10 cellular contexts compared by ENCODE assay signal in the genomic region with DNA sequence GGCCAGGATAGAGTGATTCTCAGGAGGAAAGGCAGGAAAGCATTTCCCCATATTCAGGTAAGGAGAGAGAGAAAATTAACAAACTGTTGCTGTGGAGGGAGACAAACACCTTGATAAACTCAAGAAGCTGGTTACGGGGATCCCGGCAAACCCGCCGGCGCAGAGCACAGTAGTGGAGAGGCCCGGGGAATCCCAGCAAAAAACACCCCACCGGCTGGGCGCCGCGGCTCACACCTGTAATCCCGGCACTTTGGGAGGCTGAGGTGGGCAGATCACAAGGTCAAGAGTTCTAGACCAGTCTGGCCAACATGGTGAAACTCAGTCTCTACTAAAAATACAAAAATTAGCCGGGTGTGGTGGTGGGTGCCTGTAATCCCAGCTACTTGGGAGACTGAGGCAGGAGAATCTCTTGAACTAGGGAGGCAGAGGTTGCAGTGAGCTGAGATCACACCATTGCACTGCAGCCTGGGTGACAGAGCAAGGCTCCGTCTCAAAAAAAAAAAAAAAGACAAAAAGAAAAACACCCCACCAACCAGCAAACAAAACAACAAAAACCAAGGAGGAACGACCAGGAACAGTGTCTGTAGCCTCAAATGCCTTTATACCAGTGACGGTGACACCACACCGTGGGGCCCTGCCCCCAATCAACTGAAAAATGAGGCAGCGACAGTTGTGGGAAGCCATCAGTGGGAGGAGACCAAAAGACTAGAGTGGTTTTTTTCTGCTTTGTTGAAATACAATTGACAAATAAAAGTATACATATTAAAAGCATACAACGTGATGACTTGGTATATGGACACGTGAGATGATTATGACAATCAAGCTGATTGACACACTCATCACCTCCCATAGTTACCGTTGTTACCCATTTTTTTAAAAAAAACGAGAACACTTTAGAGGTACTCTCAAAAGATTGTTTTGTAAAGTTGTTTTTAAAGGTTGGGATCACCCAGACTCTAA. TPM values are rescaled to one million over a fixed set of nuclear protein-coding genes. Genes with fewer than 3 reads are reported as not detected.
A peak's percentile ranks its signal among the peaks of the same experiment; 100 is the strongest.
DNase-seq lines count a peak whose midpoint lies in the region; ATAC-seq and TF ChIP-seq lines count a peak whose summit lies in the region.
"Had no signal": no experiment of that assay in that cellular context is flagged by ENCODE, and none has a peak within 500 bp of the region (broad histone marks: within the 10 kb centered on the region; RNA-seq: fewer than 3 reads in every experiment).

No MANE protein-coding gene starts in this region.

- H3K4me3 ChIP-seq in CD8-positive, alpha-beta memory T cell (ENCODE audit: low read length), result no peak overlapping the region
- H3K4me3 ChIP-seq in PC-9 (no peak overlapping the region), neuron (ENCODE audit: low read length) (no peak overlapping the region)
- H3K4me3 ChIP-seq: upper lobe of left lung had no signal

- no TSS peak for BruUV-seq in PC-9 (replicated peaks; lab: Mats Ljungman, UMichigan)

- no peaks in the 10 kb centered on the region for H3K79me2 ChIP-seq in PC-9 (ENCODE audit: low read depth)

- H3K27ac ChIP-seq in CD8-positive, alpha-beta memory T cell (ENCODE audit: low read depth, low read length), result peak overlapping the region; percentile 51
- H3K27ac ChIP-seq in PC-9, result no peak overlapping the region
- H3K27ac ChIP-seq: upper lobe of left lung had no signal

- H3K9me3 ChIP-seq in CD8-positive, alpha-beta memory T cell (ENCODE audit: low read length), result peaks cover 10% of the 10 kb centered on the region
- H3K9me3 ChIP-seq in PC-9 (ENCODE audit: insufficient read depth, low read depth) (no peaks in the 10 kb centered on the region), neuron (ENCODE audit: low read length) (peaks cover 1% of the 10 kb centered on the region)
- H3K9me3 ChIP-seq: upper lobe of left lung had no signal

- ATAC-seq in left lobe of liver, result no peak
- ATAC-seq in HG03280 (IDR thresholded peaks at IDR 0.05; ENCODE audit: unreplicated experiment), result no peak

- peak overlapping the region; percentile 19 to 75 (median 56) for H3K4me3 Mint-ChIP-seq in CD8-positive, alpha-beta memory T cell
- no peak overlapping the region for H3K4me3 Mint-ChIP-seq in activated T-helper 2 cell treated with anti-CD3 and anti-CD28 coated beads, Interferon-gamma antibody, Interleukin-2, Interleukin-4, amounts not matched to agents 10 μg/mL and 5 μg/mL and 100 μg/mL, durations not matched to agents 14 hours and 24 hours and 36 hours (ENCODE audit: low read depth)

- H2AFZ ChIP-seq in PC-9, result no peak overlapping the region
- peak overlapping the region; percentile 21 for H2AFZ ChIP-seq in neuron (ENCODE audit: low read depth, low read length)

- intact Hi-C loops in PC-9 (cut with micrococcal nuclease; ENCODE audit: unreplicated experiment), result loop anchor here (1.0 to 5.0 kb wide), 3 partner anchors 40 to 744 kb away; a partner anchor contains a TSS
- intact Hi-C loops in activated T-helper 2 cell treated with anti-CD3 and anti-CD28 coated beads, Interferon-gamma antibody, Interleukin-2, Interleukin-4, amounts not matched to agents 10 μg/mL and 5 μg/mL and 100 μg/mL, durations not matched to agents 14 hours and 24 hours and 36 hours (cut with micrococcal nuclease), result loop anchor here (1.0 to 5.0 kb wide), 5 partner anchors 35 to 250 kb away; a partner anchor contains a TSS

- CTCF ChIA-PET in CD8-positive, alpha-beta memory T cell (lab: Charles Lee), result interaction anchor here (0.8 to 1.7 kb wide), 5 partner anchors 43 to 245 kb away, joined by 3 to 6 read pairs (median 4); a partner anchor contains a TSS
- CTCF ChIA-PET in PC-9 (lab: Charles Lee), result interaction anchor here (0.5 to 1.2 kb wide), 5 partner anchors 10 to 744 kb away, joined by 3 to 26 read pairs (median 6); no protein-coding TSS in a partner anchor

- POLR2A ChIA-PET in CD8-positive, alpha-beta memory T cell (lab: Charles Lee), result no interaction called here
- POLR2A ChIA-PET in PC-9 (lab: Charles Lee; ENCODE audit: unreplicated experiment), result no interaction called here

- H3K9me3 Mint-ChIP-seq in CD8-positive, alpha-beta memory T cell, result peaks cover 0 to 8% (median 3%) of the 10 kb centered on the region in 5 donors
- peaks cover 4% of the 10 kb centered on the region for H3K9me3 Mint-ChIP-seq in activated T-helper 2 cell treated with anti-CD3 and anti-CD28 coated beads, Interferon-gamma antibody, Interleukin-2, Interleukin-4, amounts not matched to agents 10 μg/mL and 5 μg/mL and 100 μg/mL, durations not matched to agents 14 hours and 24 hours and 36 hours

- H3K9me2 ChIP-seq in PC-9 (ENCODE audit: insufficient read depth), result no peaks in the 10 kb centered on the region

- H3K4me1 ChIP-seq in CD8-positive, alpha-beta memory T cell (ENCODE audit: insufficient read depth, low read length), result peaks cover 13% of the 10 kb centered on the region
- H3K4me1 ChIP-seq in PC-9 (replicated peaks; ENCODE audit: insufficient read depth), result no peaks in the 10 kb centered on the region; the same call in 1 of the 2 replicates
- peaks cover 6% of the 10 kb centered on the region for H3K4me1 ChIP-seq in neuron (ENCODE audit: insufficient read depth, low read length)

- H3K4me2 ChIP-seq in PC-9, result peak overlapping the region; percentile 38; the same call in 1 of the 2 replicates

- no peaks in the 10 kb centered on the region for H4K20me1 ChIP-seq in PC-9 (ENCODE audit: insufficient read depth)

- peak overlapping the region in 7 of 8 donors; percentile 76 to 93 (median 83) for H3K27ac Mint-ChIP-seq in CD8-positive, alpha-beta memory T cell
- H3K27ac Mint-ChIP-seq in activated T-helper 2 cell treated with anti-CD3 and anti-CD28 coated beads, Interferon-gamma antibody, Interleukin-2, Interleukin-4, amounts not matched to agents 10 μg/mL and 5 μg/mL and 100 μg/mL, durations not matched to agents 14 hours and 24 hours and 36 hours, result peak overlapping the region; percentile 74

- peaks cover 27 to 37% (median 33%) of the 10 kb centered on the region in 3 donors for H3K4me1 Mint-ChIP-seq in CD8-positive, alpha-beta memory T cell
- peaks cover 27% of the 10 kb centered on the region for H3K4me1 Mint-ChIP-seq in activated T-helper 2 cell treated with anti-CD3 and anti-CD28 coated beads, Interferon-gamma antibody, Interleukin-2, Interleukin-4, amounts not matched to agents 10 μg/mL and 5 μg/mL and 100 μg/mL, durations not matched to agents 14 hours and 24 hours and 36 hours (ENCODE audit: low read depth)

- H3F3A ChIP-seq in PC-9 (ENCODE audit: insufficient read depth, low read depth), result no peaks in the 10 kb centered on the region; the same call in 1 of the 2 replicates

- H3K36me3 ChIP-seq in CD8-positive, alpha-beta memory T cell (ENCODE audit: insufficient read depth, low read length), result no peaks in the 10 kb centered on the region
- H3K36me3 ChIP-seq in PC-9 (ENCODE audit: low read depth), result no peaks in the 10 kb centered on the region
- no peaks in the 10 kb centered on the region for H3K36me3 ChIP-seq in neuron (ENCODE audit: insufficient read depth, low read length)
- H3K36me3 ChIP-seq: upper lobe of left lung had no signal

- no peaks in the 10 kb centered on the region for H3K27me3 ChIP-seq in CD8-positive, alpha-beta memory T cell (ENCODE audit: insufficient read depth, low read length, poor library complexity, severe bottlenecking)
- H3K27me3 ChIP-seq in PC-9 (ENCODE audit: insufficient read depth, low read depth) (no peaks in the 10 kb centered on the region), neuron (ENCODE audit: insufficient read depth, low read length) (peaks cover 9% of the 10 kb centered on the region)
- H3K27me3 ChIP-seq: upper lobe of left lung had no signal

- no peak for TF ChIP-seq CTCF in PC-9 (conservative IDR thresholded peaks at IDR 0.05)

- peaks cover 0 to 10% (median 0%) of the 10 kb centered on the region in 3 donors for H3K36me3 Mint-ChIP-seq in CD8-positive, alpha-beta memory T cell
- no peaks in the 10 kb centered on the region for H3K36me3 Mint-ChIP-seq in activated T-helper 2 cell treated with anti-CD3 and anti-CD28 coated beads, Interferon-gamma antibody, Interleukin-2, Interleukin-4, amounts not matched to agents 10 μg/mL and 5 μg/mL and 100 μg/mL, durations not matched to agents 14 hours and 24 hours and 36 hours (ENCODE audit: low read depth)

- DNase-seq in CD8-positive, alpha-beta memory T cell, result peak; percentile 7 to 71 (median 52)
- DNase-seq in PC-9, result no peak
- DNase-seq in activated T-helper 2 cell treated with anti-CD3 and anti-CD28 coated beads, Interferon-gamma antibody, Interleukin-2, Interleukin-4, amounts not matched to agents 10 μg/mL and 5 μg/mL and 100 μg/mL, durations not matched to agents 14 hours and 24 hours and 36 hours (ENCODE audit: low spot score), result peak; percentile 61
- no peak for DNase-seq in left lobe of liver (ENCODE audit: low spot score)
- DNase-seq in NCI-H2029 treated with DMSO at 0.1 percent for 48 hours (lab: John Stamatoyannopoulos, UW), result no peak
- DNase-seq in GM19240 (ENCODE audit: insufficient read length, low spot score), result no peak
- DNase-seq: T1000 had no signal

- no peaks in the 10 kb centered on the region for H3K27me3 Mint-ChIP-seq in CD8-positive, alpha-beta memory T cell
- H3K27me3 Mint-ChIP-seq in activated T-helper 2 cell treated with anti-CD3 and anti-CD28 coated beads, Interferon-gamma antibody, Interleukin-2, Interleukin-4, amounts not matched to agents 10 μg/mL and 5 μg/mL and 100 μg/mL, durations not matched to agents 14 hours and 24 hours and 36 hours (ENCODE audit: low read depth), result no peaks in the 10 kb centered on the region

RNA-seq across cellular contexts. Expression of a gene that starts 40.2 kb away (rescaled TPM):
- 10 to 100 TPM; 72.8 to 73.8 TPM for total RNA-seq in CD8-positive, alpha-beta memory T cell
- 148 TPM for polyA plus RNA-seq in CD8-positive, alpha-beta memory T cell
- 87.9 and 96.7 TPM in 2 replicates for total RNA-seq in PC-9 (2021)
- total RNA-seq in activated T-helper 2 cell treated with anti-CD3 and anti-CD28 coated beads, Interferon-gamma antibody, Interleukin-2, Interleukin-4, amounts not matched to agents 10 μg/mL and 5 μg/mL and 100 μg/mL, durations not matched to agents 14 hours and 24 hours and 36 hours, result 139 and 141 TPM in 2 replicates
- total RNA-seq in left lobe of liver, result 292 TPM

RNA-seq across cellular contexts. Expression of a gene that starts 58.6 kb away (rescaled TPM):
- 1 to 10 TPM; 6.9 to 8.8 TPM for total RNA-seq in CD8-positive, alpha-beta memory T cell
- 10.1 TPM for polyA plus RNA-seq in CD8-positive, alpha-beta memory T cell
- total RNA-seq in PC-9 (2021), result 63.6 and 70.7 TPM in 2 replicates
- 28.3 and 30.2 TPM in 2 replicates for total RNA-seq in activated T-helper 2 cell treated with anti-CD3 and anti-CD28 coated beads, Interferon-gamma antibody, Interleukin-2, Interleukin-4, amounts not matched to agents 10 μg/mL and 5 μg/mL and 100 μg/mL, durations not matched to agents 14 hours and 24 hours and 36 hours
- 23.7 TPM for total RNA-seq in left lobe of liver

Comparison
In these comparisons a context has a peak if more than half of its experiments do, and no peak if none do; other contexts are left out.
1. DNase-seq: peak in CD8-positive, alpha-beta memory T cell (5 of 5) and activated T-helper 2 cell treated with anti-CD3 and anti-CD28 coated beads, Interferon-gamma antibody, Interleukin-2, Interleukin-4, amounts not matched to agents 10 μg/mL and 5 μg/mL and 100 μg/mL, durations not matched to agents 14 hours and 24 hours and 36 hours (single experiment); none in PC-9 (0 of 2), left lobe of liver (single experiment), NCI-H2029 treated with DMSO at 0.1 percent for 48 hours (single experiment) and GM19240 (single experiment).